ENCODE assay signal across 1 cellular context in the genomic region with DNA sequence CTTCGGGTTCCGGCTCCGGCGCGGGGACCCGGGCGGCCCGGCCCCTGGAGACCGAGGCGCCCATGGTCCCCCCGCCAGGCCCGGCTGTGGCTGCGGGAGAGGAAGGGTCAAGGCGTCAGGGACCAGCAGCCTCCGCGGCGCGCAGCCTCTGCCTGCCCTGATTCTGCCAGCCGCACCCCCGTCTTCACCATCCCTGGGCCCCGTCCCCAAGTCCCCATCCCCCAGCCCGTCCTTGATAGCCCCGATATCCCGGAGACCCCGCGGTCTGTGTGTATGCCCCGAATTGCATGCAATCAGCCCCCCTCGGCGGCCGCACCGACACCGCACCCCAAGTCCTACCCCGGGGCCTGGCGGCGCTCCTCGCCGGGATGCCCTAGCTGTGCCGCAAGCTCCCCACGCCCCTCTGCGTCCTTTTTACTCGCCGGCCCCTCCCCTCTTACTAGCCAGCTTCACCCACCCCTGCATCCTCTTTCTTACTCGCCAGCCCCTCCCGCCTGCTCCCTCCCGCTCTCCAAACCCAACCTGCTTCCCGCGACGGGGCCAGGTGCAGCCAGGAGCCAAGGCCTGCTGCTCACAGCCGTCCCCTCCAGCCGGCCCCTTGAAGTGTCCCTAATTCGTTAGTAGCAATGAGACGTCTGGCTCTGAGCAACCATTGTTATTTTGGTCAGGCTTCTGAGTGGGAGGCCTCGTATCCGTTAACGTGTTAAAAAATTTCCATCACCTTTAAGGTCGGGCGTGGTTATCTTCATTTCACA.
TF ChIP-seq lines count a peak whose summit lies in the region.

A gene with protein sequence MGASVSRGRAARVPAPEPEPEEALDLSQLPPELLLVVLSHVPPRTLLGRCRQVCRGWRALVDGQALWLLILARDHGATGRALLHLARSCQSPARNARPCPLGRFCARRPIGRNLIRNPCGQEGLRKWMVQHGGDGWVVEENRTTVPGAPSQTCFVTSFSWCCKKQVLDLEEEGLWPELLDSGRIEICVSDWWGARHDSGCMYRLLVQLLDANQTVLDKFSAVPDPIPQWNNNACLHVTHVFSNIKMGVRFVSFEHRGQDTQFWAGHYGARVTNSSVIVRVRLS (minus strand): TSS at position 386 of the 755 bp plus-strand sequence. CDS start 322 bp downstream, at position 64.

TF ChIP-seq in HepG2, 621 proteins besides CTCF, POLR2A, EP300 and RAD21 (continued from another document):
- no peak for TF ChIP-seq ARID2 (CRISPR knock-in tag; IDR thresholded peaks at IDR 0.05; ENCODE audit: borderline replicate concordance)
